In the genomic region with DNA sequence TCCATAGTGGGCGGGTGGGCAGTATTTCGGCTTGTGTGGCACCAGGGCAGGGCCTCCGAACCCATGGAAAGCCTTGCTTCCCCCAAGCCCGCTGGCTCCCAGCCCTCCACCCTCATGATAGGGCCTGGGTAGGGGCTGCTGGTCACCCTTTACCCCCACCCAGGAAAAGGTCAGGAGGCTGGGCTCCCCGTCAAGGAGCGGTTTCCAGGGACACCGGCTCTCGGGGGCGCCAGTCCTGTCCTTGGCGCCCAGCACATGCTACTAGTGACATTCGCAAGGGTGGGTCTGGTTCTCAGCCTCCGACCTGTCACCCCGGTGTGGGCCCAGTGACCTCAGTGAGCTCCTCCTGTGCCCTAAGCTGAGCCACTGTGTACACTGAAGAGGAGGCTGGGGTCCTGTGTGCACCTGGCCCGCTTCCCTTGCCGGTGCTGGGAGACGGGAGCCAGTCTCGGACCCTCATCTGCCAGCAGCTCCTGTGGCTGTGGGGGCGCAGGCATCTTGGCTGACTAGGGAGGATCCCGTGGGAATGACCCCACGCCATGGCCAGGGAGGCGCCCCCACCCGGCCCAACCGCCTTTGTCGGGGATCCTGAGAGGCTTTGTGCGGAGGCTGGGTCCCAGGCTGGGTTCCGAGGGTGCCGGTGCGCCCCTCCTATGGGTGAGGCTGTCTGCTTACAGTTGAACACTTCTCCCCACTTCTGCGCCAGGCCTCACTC, we compare ENCODE assay signal across 1 cellular context.
TF ChIP-seq lines count a peak whose summit lies in the region.

No MANE protein-coding gene starts in this region.

TF ChIP-seq in HepG2, 621 proteins besides CTCF, POLR2A, EP300 and RAD21:
- TF ChIP-seq AGO2 (optimal IDR thresholded peaks at IDR 0.05; ENCODE audit: low read depth, low read length) (peak; percentile 50), TBP (CRISPR knock-in tag; IDR thresholded peaks at IDR 0.05) (no peak)
